9 cellular contexts compared by ENCODE assay signal in the genomic region with DNA sequence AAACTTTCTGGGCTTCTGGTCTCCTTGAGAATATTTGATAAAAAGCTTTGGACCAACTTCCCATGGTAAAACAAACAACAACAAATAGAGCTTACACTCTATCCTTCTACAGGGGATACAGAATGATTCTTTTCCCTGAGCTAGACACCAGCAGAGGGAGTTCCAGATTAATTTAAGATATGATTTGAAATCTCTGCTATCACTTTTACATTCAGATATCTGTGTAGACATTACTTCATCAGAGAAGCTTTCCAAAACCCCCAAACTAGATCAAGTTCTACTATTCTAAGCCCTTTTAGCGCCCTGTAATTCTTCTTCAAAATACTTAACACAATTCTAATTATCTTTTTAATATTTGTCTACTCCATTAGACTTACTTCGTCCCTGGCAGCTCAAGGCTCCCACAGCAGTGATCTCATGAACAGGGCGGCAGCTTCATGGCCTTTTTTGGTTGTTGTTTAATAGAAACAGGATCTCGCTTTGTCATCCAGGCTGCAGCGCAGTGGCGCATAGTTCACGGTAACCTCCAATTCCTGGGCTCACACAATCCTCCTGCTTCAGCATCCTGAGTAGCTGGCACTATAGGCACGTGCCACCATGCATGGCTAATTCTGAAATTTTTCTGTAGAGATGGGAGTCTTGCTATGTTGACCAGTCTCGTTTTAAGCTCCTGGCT. TPM values are rescaled to one million over a fixed set of nuclear protein-coding genes. Genes with fewer than 3 reads are reported as not detected.
DNase-seq lines count a peak whose midpoint lies in the region; ATAC-seq, FAIRE-seq and TF ChIP-seq lines count a peak whose summit lies in the region.
"Had no signal": no experiment of that assay in that cellular context is flagged by ENCODE, and none has a peak within 500 bp of the region (broad histone marks: within the 10 kb centered on the region; RNA-seq: fewer than 3 reads in every experiment).

No MANE protein-coding gene starts in this region.

- no peaks in the 10 kb centered on the region for H3K36me3 ChIP-seq in vagina
- H3K36me3 ChIP-seq: tibial artery had no signal

- FAIRE-seq in islet of Langerhans (lab: Jason Lieb, UNC): peak; percentile 60

- no peaks in the 10 kb centered on the region for H3K9me3 Mint-ChIP-seq in activated naive CD4-positive, alpha-beta T cell treated with anti-CD3 and anti-CD28 coated beads, Interleukin-2, amount 10 ng/mL, durations not matched to agents 7 days and 5 days
- no peaks in the 10 kb centered on the region for H3K9me3 Mint-ChIP-seq in activated T-helper 1 cell treated with anti-CD3 and anti-CD28 coated beads, Interleukin-12 subunit alpha, Interleukin-12 subunit beta, Interleukin-2, Interleukin-4 antibody, amounts not matched to agents 30 ng/mL and 10 ng/mL and 1 ng/mL, durations not matched to agents 14 hours and 24 hours and 36 hours

- peaks cover 24% of the 10 kb centered on the region for H3K4me1 Mint-ChIP-seq in activated naive CD4-positive, alpha-beta T cell treated with anti-CD3 and anti-CD28 coated beads, Interleukin-2, amount 10 ng/mL, durations not matched to agents 7 days and 5 days
- H3K4me1 Mint-ChIP-seq in activated T-helper 1 cell treated with anti-CD3 and anti-CD28 coated beads, Interleukin-12 subunit alpha, Interleukin-12 subunit beta, Interleukin-2, Interleukin-4 antibody, amounts not matched to agents 30 ng/mL and 10 ng/mL and 1 ng/mL, durations not matched to agents 14 hours and 24 hours and 36 hours (ENCODE audit: low read depth): peaks cover 12% of the 10 kb centered on the region

- CTCF ChIA-PET in activated naive CD4-positive, alpha-beta T cell treated with anti-CD3 and anti-CD28 coated beads, Interleukin-2, amount 10 ng/mL, durations not matched to agents 7 days and 5 days (lab: Charles Lee): interaction anchor here (0.9 to 5.6 kb wide), 11 partner anchors 9 to 387 kb away, joined by 3 to 28 read pairs (median 5); partner anchors contain the start of gene ANKS6

- H3K9me3 ChIP-seq in vagina: no peaks in the 10 kb centered on the region
- H3K9me3 ChIP-seq: tibial artery had no signal

- H3K27ac Mint-ChIP-seq in activated naive CD4-positive, alpha-beta T cell treated with anti-CD3 and anti-CD28 coated beads, Interleukin-2, amount 10 ng/mL, durations not matched to agents 7 days and 5 days: no peak overlapping the region
- H3K27ac Mint-ChIP-seq in activated T-helper 1 cell treated with anti-CD3 and anti-CD28 coated beads, Interleukin-12 subunit alpha, Interleukin-12 subunit beta, Interleukin-2, Interleukin-4 antibody, amounts not matched to agents 30 ng/mL and 10 ng/mL and 1 ng/mL, durations not matched to agents 14 hours and 24 hours and 36 hours: no peak overlapping the region

- H3K27ac ChIP-seq in vagina: peak overlapping the region; percentile 53

- no peak for DNase-seq in activated naive CD4-positive, alpha-beta T cell treated with anti-CD3 and anti-CD28 coated beads, Interleukin-2, amount 10 ng/mL, durations not matched to agents 7 days and 5 days
- DNase-seq in activated naive CD4-positive, alpha-beta T cell treated with anti-CD3 and anti-CD28 coated beads, Interleukin-2, amount 50 U/mL, for 16 hours: no peak
- no peak for DNase-seq in activated T-helper 1 cell treated with anti-CD3 and anti-CD28 coated beads, Interleukin-12 subunit alpha, Interleukin-12 subunit beta, Interleukin-2, Interleukin-4 antibody, amounts not matched to agents 30 ng/mL and 10 ng/mL and 1 ng/mL, durations not matched to agents 14 hours and 24 hours and 36 hours (ENCODE audit: low spot score)
- DNase-seq in vagina (ENCODE audit: extremely low spot score in 2 of 2): no peak
- no peak for DNase-seq in amygdala (lab: John Stamatoyannopoulos, UW)
- DNase-seq in A172 (ENCODE audit: low spot score): no peak
- DNase-seq: tibial artery had no signal

- no peak for TF ChIP-seq CTCF in vagina (IDR thresholded peaks at IDR 0.05)

- no peaks in the 10 kb centered on the region for H3K36me3 Mint-ChIP-seq in activated naive CD4-positive, alpha-beta T cell treated with anti-CD3 and anti-CD28 coated beads, Interleukin-2, amount 10 ng/mL, durations not matched to agents 7 days and 5 days
- peaks cover 2% of the 10 kb centered on the region for H3K36me3 Mint-ChIP-seq in activated T-helper 1 cell treated with anti-CD3 and anti-CD28 coated beads, Interleukin-12 subunit alpha, Interleukin-12 subunit beta, Interleukin-2, Interleukin-4 antibody, amounts not matched to agents 30 ng/mL and 10 ng/mL and 1 ng/mL, durations not matched to agents 14 hours and 24 hours and 36 hours (ENCODE audit: low read depth)

- peaks cover 54% of the 10 kb centered on the region for H3K27me3 Mint-ChIP-seq in activated naive CD4-positive, alpha-beta T cell treated with anti-CD3 and anti-CD28 coated beads, Interleukin-2, amount 10 ng/mL, durations not matched to agents 7 days and 5 days
- H3K27me3 Mint-ChIP-seq in activated T-helper 1 cell treated with anti-CD3 and anti-CD28 coated beads, Interleukin-12 subunit alpha, Interleukin-12 subunit beta, Interleukin-2, Interleukin-4 antibody, amounts not matched to agents 30 ng/mL and 10 ng/mL and 1 ng/mL, durations not matched to agents 14 hours and 24 hours and 36 hours (ENCODE audit: insufficient read depth): peaks cover 54% of the 10 kb centered on the region

- H3K4me3 Mint-ChIP-seq in activated naive CD4-positive, alpha-beta T cell treated with anti-CD3 and anti-CD28 coated beads, Interleukin-2, amount 10 ng/mL, durations not matched to agents 7 days and 5 days: peak overlapping the region; percentile 84
- peak overlapping the region; percentile 86 for H3K4me3 Mint-ChIP-seq in activated T-helper 1 cell treated with anti-CD3 and anti-CD28 coated beads, Interleukin-12 subunit alpha, Interleukin-12 subunit beta, Interleukin-2, Interleukin-4 antibody, amounts not matched to agents 30 ng/mL and 10 ng/mL and 1 ng/mL, durations not matched to agents 14 hours and 24 hours and 36 hours

- TF ChIP-seq POLR2A in vagina (IDR thresholded peaks at IDR 0.05): no peak

- peaks cover 29% of the 10 kb centered on the region for H3K4me1 ChIP-seq in vagina

- H3K27me3 ChIP-seq in vagina: no peaks in the 10 kb centered on the region

- intact Hi-C loops in activated T-helper 1 cell treated with anti-CD3 and anti-CD28 coated beads, Interleukin-12 subunit alpha, Interleukin-12 subunit beta, Interleukin-2, Interleukin-4 antibody, amounts not matched to agents 30 ng/mL and 10 ng/mL and 1 ng/mL, durations not matched to agents 14 hours and 24 hours and 36 hours (cut with micrococcal nuclease): loop anchor here (1.0 to 5.0 kb wide), 2 partner anchors 10 to 1791 kb away; partner anchors contain the start of gene ANKS6
- intact Hi-C loops in vagina (cut with DNase I): no loop called here

- no peak overlapping the region for H3K4me3 ChIP-seq in vagina

- ATAC-seq in HG03354 (IDR thresholded peaks at IDR 0.05; ENCODE audit: poor library complexity, severe bottlenecking, unreplicated experiment): no peak

RNA-seq across cellular contexts. Expression of gene GALNT12, which starts 0.9 kb away (rescaled TPM):
- total RNA-seq in activated T-helper 1 cell treated with anti-CD3 and anti-CD28 coated beads, Interleukin-12 subunit alpha, Interleukin-12 subunit beta, Interleukin-2, Interleukin-4 antibody, amounts not matched to agents 30 ng/mL and 10 ng/mL and 1 ng/mL, durations not matched to agents 14 hours and 24 hours and 36 hours: 2.3 and 2.5 TPM in 2 replicates
- total RNA-seq in vagina: 5.4 TPM
- total RNA-seq in A172 (2014; rRNA removed; shearing (Covaris generic)): 4.0 and 5.4 TPM in 2 replicates

RNA-seq across cellular contexts. Expression of gene ANKS6, which starts 10.2 kb away (rescaled TPM):
- total RNA-seq in activated T-helper 1 cell treated with anti-CD3 and anti-CD28 coated beads, Interleukin-12 subunit alpha, Interleukin-12 subunit beta, Interleukin-2, Interleukin-4 antibody, amounts not matched to agents 30 ng/mL and 10 ng/mL and 1 ng/mL, durations not matched to agents 14 hours and 24 hours and 36 hours: 10.6 and 11.1 TPM in 2 replicates
- total RNA-seq in vagina: 10.8 TPM
- total RNA-seq in A172 (2014; rRNA removed; shearing (Covaris generic)): 30.8 and 39.4 TPM in 2 replicates
